1 cellular context compared by ENCODE assay signal in the genomic region with DNA sequence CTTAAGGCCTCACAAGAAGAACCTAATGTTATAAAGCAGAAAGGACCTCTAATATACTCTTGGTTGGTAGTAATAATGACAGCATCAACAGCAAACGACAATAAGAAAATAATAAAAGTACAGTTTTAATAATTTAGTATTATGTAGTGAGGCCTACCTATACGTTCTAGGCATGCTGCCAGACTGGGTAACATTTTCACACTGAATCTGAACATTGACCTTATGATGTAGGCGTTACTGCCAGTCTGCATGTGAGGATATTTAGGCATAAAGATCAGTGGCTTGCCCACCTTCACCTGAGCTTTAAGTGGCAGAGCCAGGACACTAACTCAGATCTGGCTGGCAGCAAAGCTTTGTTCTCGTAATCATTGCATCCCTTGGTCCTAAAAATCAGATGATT.
TF ChIP-seq lines count a peak whose summit lies in the region.

No MANE protein-coding gene starts in this region.

TF ChIP-seq in GM12878, 131 proteins besides CTCF, POLR2A, EP300 and RAD21:
- TF ChIP-seq, protein P1, sequence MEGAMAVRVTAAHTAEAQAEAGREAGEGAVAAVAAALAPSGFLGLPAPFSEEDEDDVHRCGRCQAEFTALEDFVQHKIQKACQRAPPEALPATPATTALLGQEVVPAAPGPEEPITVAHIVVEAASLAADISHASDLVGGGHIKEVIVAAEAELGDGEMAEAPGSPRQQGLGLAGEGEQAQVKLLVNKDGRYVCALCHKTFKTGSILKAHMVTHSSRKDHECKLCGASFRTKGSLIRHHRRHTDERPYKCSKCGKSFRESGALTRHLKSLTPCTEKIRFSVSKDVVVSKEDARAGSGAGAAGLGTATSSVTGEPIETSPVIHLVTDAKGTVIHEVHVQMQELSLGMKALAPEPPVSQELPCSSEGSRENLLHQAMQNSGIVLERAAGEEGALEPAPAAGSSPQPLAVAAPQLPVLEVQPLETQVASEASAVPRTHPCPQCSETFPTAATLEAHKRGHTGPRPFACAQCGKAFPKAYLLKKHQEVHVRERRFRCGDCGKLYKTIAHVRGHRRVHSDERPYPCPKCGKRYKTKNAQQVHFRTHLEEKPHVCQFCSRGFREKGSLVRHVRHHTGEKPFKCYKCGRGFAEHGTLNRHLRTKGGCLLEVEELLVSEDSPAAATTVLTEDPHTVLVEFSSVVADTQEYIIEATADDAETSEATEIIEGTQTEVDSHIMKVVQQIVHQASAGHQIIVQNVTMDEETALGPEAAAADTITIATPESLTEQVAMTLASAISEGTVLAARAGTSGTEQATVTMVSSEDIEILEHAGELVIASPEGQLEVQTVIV (IDR thresholded peaks at IDR 0.05; ENCODE audit: borderline replicate concordance, partially characterized antibody): no peak
- TF ChIP-seq, protein P2, sequence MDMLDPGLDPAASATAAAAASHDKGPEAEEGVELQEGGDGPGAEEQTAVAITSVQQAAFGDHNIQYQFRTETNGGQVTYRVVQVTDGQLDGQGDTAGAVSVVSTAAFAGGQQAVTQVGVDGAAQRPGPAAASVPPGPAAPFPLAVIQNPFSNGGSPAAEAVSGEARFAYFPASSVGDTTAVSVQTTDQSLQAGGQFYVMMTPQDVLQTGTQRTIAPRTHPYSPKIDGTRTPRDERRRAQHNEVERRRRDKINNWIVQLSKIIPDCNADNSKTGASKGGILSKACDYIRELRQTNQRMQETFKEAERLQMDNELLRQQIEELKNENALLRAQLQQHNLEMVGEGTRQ (IDR thresholded peaks at IDR 0.05; ENCODE audit: borderline replicate concordance, low read depth, low read length): no peak
- no peak for TF ChIP-seq SREBF1 (IDR thresholded peaks at IDR 0.05; ENCODE audit: low read length)
- TF ChIP-seq EGR1 (IDR thresholded peaks at IDR 0.05; ENCODE audit: borderline replicate concordance in 1 of 2, low read depth in 2 of 2, low read length in 2 of 2): no peak
- TF ChIP-seq BACH1 (IDR thresholded peaks at IDR 0.05; ENCODE audit: borderline replicate concordance): no peak
- TF ChIP-seq POLR2AphosphoS5 (IDR thresholded peaks at IDR 0.05; ENCODE audit: low read length): no peak
- no peak for TF ChIP-seq PAX5 (IDR thresholded peaks at IDR 0.05; ENCODE audit: borderline replicate concordance, low read depth, low read length)
- no peak for TF ChIP-seq CEBPB (IDR thresholded peaks at IDR 0.05; ENCODE audit: borderline replicate concordance in 1 of 2, low read depth in 2 of 2, low read length in 2 of 2)
- TF ChIP-seq ZZZ3 (IDR thresholded peaks at IDR 0.05; ENCODE audit: control insufficient read depth, insufficient read length, low read depth): no peak
- no peak for TF ChIP-seq NR2C2 (IDR thresholded peaks at IDR 0.05; ENCODE audit: borderline replicate concordance, control insufficient read depth, insufficient read length, low read depth)
- TF ChIP-seq RFX5 (IDR thresholded peaks at IDR 0.05; ENCODE audit: low read depth, low read length): no peak
- TF ChIP-seq, protein P3, sequence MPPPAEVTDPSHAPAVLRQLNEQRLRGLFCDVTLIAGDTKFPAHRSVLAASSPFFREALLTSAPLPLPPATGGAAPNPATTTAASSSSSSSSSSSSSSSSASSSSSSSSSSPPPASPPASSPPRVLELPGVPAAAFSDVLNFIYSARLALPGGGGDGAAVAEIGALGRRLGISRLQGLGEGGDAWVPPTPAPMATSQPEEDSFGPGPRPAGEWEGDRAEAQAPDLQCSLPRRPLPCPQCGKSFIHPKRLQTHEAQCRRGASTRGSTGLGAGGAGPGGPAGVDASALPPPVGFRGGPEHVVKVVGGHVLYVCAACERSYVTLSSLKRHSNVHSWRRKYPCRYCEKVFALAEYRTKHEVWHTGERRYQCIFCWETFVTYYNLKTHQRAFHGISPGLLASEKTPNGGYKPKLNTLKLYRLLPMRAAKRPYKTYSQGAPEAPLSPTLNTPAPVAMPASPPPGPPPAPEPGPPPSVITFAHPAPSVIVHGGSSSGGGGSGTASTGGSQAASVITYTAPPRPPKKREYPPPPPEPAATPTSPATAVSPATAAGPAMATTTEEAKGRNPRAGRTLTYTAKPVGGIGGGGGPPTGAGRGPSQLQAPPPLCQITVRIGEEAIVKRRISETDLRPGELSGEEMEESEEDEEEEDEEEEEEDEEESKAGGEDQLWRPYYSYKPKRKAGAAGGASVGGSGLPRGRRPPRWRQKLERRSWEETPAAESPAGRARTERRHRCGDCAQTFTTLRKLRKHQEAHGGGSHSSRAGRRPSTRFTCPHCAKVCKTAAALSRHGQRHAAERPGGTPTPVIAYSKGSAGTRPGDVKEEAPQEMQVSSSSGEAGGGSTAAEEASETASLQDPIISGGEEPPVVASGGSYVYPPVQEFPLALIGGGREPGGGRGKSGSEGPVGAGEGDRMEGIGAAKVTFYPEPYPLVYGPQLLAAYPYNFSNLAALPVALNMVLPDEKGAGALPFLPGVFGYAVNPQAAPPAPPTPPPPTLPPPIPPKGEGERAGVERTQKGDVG (CRISPR knock-in tag; IDR thresholded peaks at IDR 0.05): no peak
- TF ChIP-seq MEF2A (IDR thresholded peaks at IDR 0.05; ENCODE audit: insufficient read depth, low read depth, low read length): no peak
- no peak for TF ChIP-seq NR2F1 (conservative IDR thresholded peaks at IDR 0.05)
- no peak for TF ChIP-seq SMAD1 (IDR thresholded peaks at IDR 0.05; ENCODE audit: low read depth, partially characterized antibody)
